1 cellular context compared by ENCODE assay signal in genomic region chr1:54255026-54255425, GRCh38.
TF ChIP-seq lines count a peak whose summit lies in the region.

No MANE protein-coding gene starts in this region.

TF ChIP-seq in HEK293, 187 proteins besides CTCF, POLR2A, EP300 and RAD21 (continued from another document):
- TF ChIP-seq ELK4 (IDR thresholded peaks at IDR 0.05; ENCODE audit: borderline replicate concordance, low read depth, low read length), result no peak
- no peak for TF ChIP-seq SP7 (tag by site-specific recombination; IDR thresholded peaks at IDR 0.05)
- TF ChIP-seq ZBTB11 (tag by site-specific recombination; conservative IDR thresholded peaks at IDR 0.05; ENCODE audit: low read depth), result no peak
